In the genomic region with DNA sequence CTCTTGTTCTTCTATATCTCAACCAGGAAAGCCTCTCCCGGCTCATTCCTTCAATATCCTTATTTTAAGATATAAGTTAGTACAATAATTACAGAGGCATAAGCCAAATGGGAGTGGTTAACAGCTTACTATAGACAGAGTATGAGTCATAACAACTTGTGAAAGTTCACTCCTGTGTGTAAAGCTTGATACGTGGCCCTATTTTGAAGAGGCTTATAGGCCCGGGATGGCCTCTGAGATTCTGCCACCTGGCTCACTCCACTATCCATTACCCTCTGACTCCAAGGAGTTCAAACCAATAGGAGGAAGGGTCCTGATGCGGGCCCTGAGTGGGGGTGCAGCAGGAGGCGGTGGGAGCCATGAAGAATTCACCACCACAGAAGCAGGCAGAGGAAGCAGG, we compare ENCODE assay signal across 8 cellular contexts. TPM values are rescaled to one million over a fixed set of nuclear protein-coding genes. Genes with fewer than 3 reads are reported as not detected.
DNase-seq lines count a peak whose midpoint lies in the region; ATAC-seq, FAIRE-seq and TF ChIP-seq lines count a peak whose summit lies in the region.

No MANE protein-coding gene starts in this region.

- H3K9me3 ChIP-seq in OCI-LY3 (ENCODE audit: insufficient read depth, low read length) (no peaks in the 10 kb centered on the region), right cardiac atrium (ENCODE audit: control insufficient read depth, low read length) (no peaks in the 10 kb centered on the region)

- H3K9ac ChIP-seq in OCI-LY3 (ENCODE audit: low read length) = peak overlapping the region; percentile 45; the same call in 1 of the 2 replicates

- H3K79me2 ChIP-seq in OCI-LY3 (ENCODE audit: low read length) = peaks cover 92% of the 10 kb centered on the region

- H3K27me3 ChIP-seq in OCI-LY3 (ENCODE audit: low read depth, low read length) (no peaks in the 10 kb centered on the region), right cardiac atrium (ENCODE audit: control insufficient read depth, insufficient read depth) (no peaks in the 10 kb centered on the region)

- WGBS in right cardiac atrium = 57% methylated on average over 5 of the region's 5 CpGs

- no peak for FAIRE-seq in D721Med (lab: Jason Lieb, UNC)
- no peak for FAIRE-seq in frontal cortex (lab: Jason Lieb, UNC)

- intact Hi-C loops in right cardiac atrium (cut with DNase I) = loop anchor here in 1 of 4 donors (5.0 kb wide), 1 partner anchor 37 kb away; a partner anchor contains a TSS

- TF ChIP-seq CTCF in OCI-LY3 (IDR thresholded peaks at IDR 0.05; ENCODE audit: low read depth, low read length) = no peak
- TF ChIP-seq CTCF in D721Med (IDR thresholded peaks at IDR 0.05; ENCODE audit: insufficient read depth, missing control alignments) = no peak

- no peak overlapping the region for H2AFZ ChIP-seq in OCI-LY3 (ENCODE audit: low read depth, low read length)

- H4K20me1 ChIP-seq in OCI-LY3 (ENCODE audit: insufficient read depth, low read length) = peaks cover 26% of the 10 kb centered on the region; the same call in 1 of the 2 replicates

- H3K27ac ChIP-seq in OCI-LY3 (ENCODE audit: low read length) = peak overlapping the region; percentile 61
- peak overlapping the region; percentile 48 for H3K27ac ChIP-seq in right cardiac atrium (ENCODE audit: low read length)

- H3K36me3 ChIP-seq in OCI-LY3 (replicated peaks; ENCODE audit: low read depth, low read length) = peaks cover 80% of the 10 kb centered on the region

- H3K4me3 ChIP-seq in OCI-LY3 (ENCODE audit: low read length) (no peak overlapping the region), right cardiac atrium (ENCODE audit: low read length) (no peak overlapping the region)

- peak overlapping the region; percentile 49 for H3K4me2 ChIP-seq in OCI-LY3 (ENCODE audit: low read length)

- ATAC-seq in HG02642 (IDR thresholded peaks at IDR 0.05; ENCODE audit: poor library complexity, unreplicated experiment) (peak; percentile 75), right cardiac atrium (peak in 1 of 2 donors; percentile 20)

- peak; percentile 52 for DNase-seq in activated CD8-positive, alpha-beta memory T cell treated with anti-CD3 and anti-CD28 coated beads, Interleukin-2, amount 50 U/mL, for 48 hours
- no peak for DNase-seq in activated CD8-positive, alpha-beta memory T cell treated with anti-CD3 and anti-CD28 coated beads for 24 hours
- peak in 1 of 3 donors; percentile 18 for DNase-seq in right cardiac atrium
- no peak for DNase-seq in D721Med (ENCODE audit: insufficient read length, low spot score)
- DNase-seq in frontal cortex (ENCODE audit: low spot score in 2 of 2) = no peak
- no peak for DNase-seq in NCI-H82 (lab: John Stamatoyannopoulos, UW)

- H3K4me1 ChIP-seq in OCI-LY3 (ENCODE audit: low read length) = peaks cover 80% of the 10 kb centered on the region
- peaks cover 42% of the 10 kb centered on the region for H3K4me1 ChIP-seq in right cardiac atrium (ENCODE audit: control insufficient read depth, insufficient read depth, low read length)

RNA-seq across cellular contexts. Expression of a gene that starts 36.6 kb away (rescaled TPM):
- total RNA-seq in right cardiac atrium = 100 to 1,000 TPM in 1 of 4 donors, 10 to 100 TPM in 3; 44.0 to 137 (median 58.3) TPM
- 24.7 TPM for polyA plus RNA-seq in right cardiac atrium
- 0.82 TPM for total RNA-seq in frontal cortex

RNA-seq across cellular contexts. Expression of a gene that starts 54.0 kb away (rescaled TPM):
- 10 to 100 TPM; 16.6 to 17.3 (median 17.0) TPM for total RNA-seq in right cardiac atrium
- 9.4 TPM for polyA plus RNA-seq in right cardiac atrium
- 53.4 TPM for total RNA-seq in frontal cortex

Comparison
In these comparisons a context has a peak if more than half of its experiments do, and no peak if none do; other contexts are left out.
1. RNA of a gene that starts 36.6 kb away (total RNA-seq): 44.0 to 137 TPM in right cardiac atrium; 0.82 TPM in frontal cortex (single experiment); every median in the first group is over 10 times any median in the second.